In the genomic region with DNA sequence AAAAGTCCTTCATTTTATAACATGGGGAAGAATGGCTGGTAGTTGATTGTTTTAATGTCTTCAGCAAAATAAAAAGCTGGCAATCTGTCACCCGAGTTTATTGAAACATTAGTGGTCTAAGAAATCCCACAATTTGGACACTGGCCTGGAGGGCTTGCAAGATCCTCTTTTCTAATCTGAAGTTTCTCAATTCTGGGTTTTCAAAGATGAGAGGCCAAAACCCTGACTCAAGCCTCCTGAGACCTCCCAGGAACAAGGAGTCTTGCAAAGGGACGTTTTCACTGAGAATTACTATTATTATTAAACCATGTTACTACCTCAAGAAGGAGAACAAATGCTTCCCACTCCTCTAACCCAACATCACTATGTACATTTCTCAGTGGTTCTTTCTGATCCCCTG, we compare ENCODE assay signal across 15 cellular contexts. TPM values are rescaled to one million over a fixed set of nuclear protein-coding genes. Genes with fewer than 3 reads are reported as not detected.
DNase-seq lines count a peak whose midpoint lies in the region; FAIRE-seq and TF ChIP-seq lines count a peak whose summit lies in the region.
"Had no signal": no experiment of that assay in that cellular context is flagged by ENCODE, and none has a peak within 500 bp of the region (broad histone marks: within the 10 kb centered on the region; RNA-seq: fewer than 3 reads in every experiment).

No MANE protein-coding gene starts in this region.

- FAIRE-seq in frontal cortex (lab: Jason Lieb, UNC) (no peak), GM12892 (lab: Jason Lieb, UNC) (no peak)
- FAIRE-seq: islet of Langerhans had no signal

- no peak overlapping the region for H3K4me3 Mint-ChIP-seq in activated CD4-positive, alpha-beta T cell treated with anti-CD3 and anti-CD28 coated beads, Interleukin-2, amount 10 ng/mL, durations not matched to agents 24 days and 14 days

- peak overlapping the region; percentile 37 for H3K27ac Mint-ChIP-seq in activated CD4-positive, alpha-beta T cell treated with anti-CD3 and anti-CD28 coated beads, Interleukin-2, amount 10 ng/mL, durations not matched to agents 24 days and 14 days

- no peak for DNase-seq in activated CD4-positive, alpha-beta T cell treated with anti-CD3 and anti-CD28 coated beads, Interleukin-2, amount 10 ng/mL, durations not matched to agents 24 days and 14 days
- DNase-seq in activated CD4-positive, alpha-beta T cell treated with anti-CD3 and anti-CD28 coated beads, Interleukin-2, amount 50 U/mL, for 48 hours, result no peak
- DNase-seq in adipocyte (ENCODE audit: low read depth), result peak; percentile 17
- DNase-seq in right atrium auricular region (ENCODE audit: low spot score), result no peak
- no peak for DNase-seq in frontal cortex (ENCODE audit: low spot score in 2 of 2)
- no peak for DNase-seq in GM12892 (ENCODE audit: insufficient read length)
- DNase-seq in T-helper 1 cell, result no peak
- DNase-seq: activated CD4-positive, alpha-beta T cell treated with anti-CD3 and anti-CD28 coated beads, Interleukin-2, amount 50 U/mL, for 4 hours; NCI-H1105; NCI-H774; Peyer's patch had no signal

- peaks cover 22% of the 10 kb centered on the region for H3K36me3 Mint-ChIP-seq in activated CD4-positive, alpha-beta T cell treated with anti-CD3 and anti-CD28 coated beads, Interleukin-2, amount 10 ng/mL, durations not matched to agents 24 days and 14 days (ENCODE audit: low read depth)

- H3K27ac ChIP-seq in right atrium auricular region (peak overlapping the region; percentile 68 to 75), temporal lobe (ENCODE audit: low read depth, low read length) (peak overlapping the region; percentile 73)
- H3K27ac ChIP-seq: adrenal gland had no signal

- H3K4me1 ChIP-seq in adipocyte (ENCODE audit: control insufficient read depth, insufficient read depth, low read length) (peaks cover 47% of the 10 kb centered on the region), right atrium auricular region (peaks cover 0 to 32% of the 10 kb centered on the region in 2 donors)
- H3K4me1 ChIP-seq: adrenal gland had no signal

- H3K9me3 ChIP-seq in adipocyte (ENCODE audit: control insufficient read depth, low read length) (no peaks in the 10 kb centered on the region), right atrium auricular region (no peaks in the 10 kb centered on the region)
- H3K9me3 ChIP-seq: adrenal gland had no signal

- TF ChIP-seq CTCF in right atrium auricular region (IDR thresholded peaks at IDR 0.05), result no peak

- peak overlapping the region; percentile 47 for H3K9ac ChIP-seq in adipocyte (ENCODE audit: low read length)

- intact Hi-C loops in activated CD4-positive, alpha-beta T cell treated with anti-CD3 and anti-CD28 coated beads, Interleukin-2, amount 10 ng/mL, durations not matched to agents 24 days and 14 days (cut with micrococcal nuclease), result no loop called here

- H3K27me3 ChIP-seq in adipocyte (replicated peaks; ENCODE audit: control insufficient read depth, insufficient read depth, low read length) (no peaks in the 10 kb centered on the region), right atrium auricular region (no peaks in the 10 kb centered on the region)
- H3K27me3 ChIP-seq: adrenal gland, Peyer's patch had no signal

- H3K36me3 ChIP-seq in adipocyte (ENCODE audit: control insufficient read depth, insufficient read depth, low read length, severe bottlenecking) (peaks cover 12% of the 10 kb centered on the region), right atrium auricular region (peaks cover 9% of the 10 kb centered on the region)

- TF ChIP-seq POLR2A in GM12892 (IDR thresholded peaks at IDR 0.05; ENCODE audit: low read depth, low read length), result no peak

- peaks cover 32% of the 10 kb centered on the region for H3K4me1 Mint-ChIP-seq in activated CD4-positive, alpha-beta T cell treated with anti-CD3 and anti-CD28 coated beads, Interleukin-2, amount 10 ng/mL, durations not matched to agents 24 days and 14 days

- H3K4me3 ChIP-seq in adipocyte (ENCODE audit: low read length), result no peak overlapping the region
- H3K4me3 ChIP-seq in right atrium auricular region, result no peak overlapping the region
- H3K4me3 ChIP-seq: adrenal gland, Peyer's patch, skin epidermis had no signal

- H3K9me3 Mint-ChIP-seq in activated CD4-positive, alpha-beta T cell treated with anti-CD3 and anti-CD28 coated beads, Interleukin-2, amount 10 ng/mL, durations not matched to agents 24 days and 14 days, result no peaks in the 10 kb centered on the region

- no peaks in the 10 kb centered on the region for H3K27me3 Mint-ChIP-seq in activated CD4-positive, alpha-beta T cell treated with anti-CD3 and anti-CD28 coated beads, Interleukin-2, amount 10 ng/mL, durations not matched to agents 24 days and 14 days

RNA-seq across cellular contexts. Expression of gene MAP1LC3A, which starts 19.5 kb away (rescaled TPM):
- total RNA-seq in activated CD4-positive, alpha-beta T cell treated with anti-CD3 and anti-CD28 coated beads, Interleukin-2, amount 10 ng/mL, durations not matched to agents 24 days and 14 days, result 3.1 and 3.6 TPM in 2 replicates
- total RNA-seq in right atrium auricular region, result 100 to 1,000 TPM; 111 to 120 TPM
- 49.2 TPM for total RNA-seq in temporal lobe
- 43.2 TPM for total RNA-seq in frontal cortex
- 1.3 TPM for polyA plus RNA-seq in GM12892 (2012; ENCODE audit: missing spikeins)
